21 cellular contexts compared by ENCODE assay signal in the genomic region with DNA sequence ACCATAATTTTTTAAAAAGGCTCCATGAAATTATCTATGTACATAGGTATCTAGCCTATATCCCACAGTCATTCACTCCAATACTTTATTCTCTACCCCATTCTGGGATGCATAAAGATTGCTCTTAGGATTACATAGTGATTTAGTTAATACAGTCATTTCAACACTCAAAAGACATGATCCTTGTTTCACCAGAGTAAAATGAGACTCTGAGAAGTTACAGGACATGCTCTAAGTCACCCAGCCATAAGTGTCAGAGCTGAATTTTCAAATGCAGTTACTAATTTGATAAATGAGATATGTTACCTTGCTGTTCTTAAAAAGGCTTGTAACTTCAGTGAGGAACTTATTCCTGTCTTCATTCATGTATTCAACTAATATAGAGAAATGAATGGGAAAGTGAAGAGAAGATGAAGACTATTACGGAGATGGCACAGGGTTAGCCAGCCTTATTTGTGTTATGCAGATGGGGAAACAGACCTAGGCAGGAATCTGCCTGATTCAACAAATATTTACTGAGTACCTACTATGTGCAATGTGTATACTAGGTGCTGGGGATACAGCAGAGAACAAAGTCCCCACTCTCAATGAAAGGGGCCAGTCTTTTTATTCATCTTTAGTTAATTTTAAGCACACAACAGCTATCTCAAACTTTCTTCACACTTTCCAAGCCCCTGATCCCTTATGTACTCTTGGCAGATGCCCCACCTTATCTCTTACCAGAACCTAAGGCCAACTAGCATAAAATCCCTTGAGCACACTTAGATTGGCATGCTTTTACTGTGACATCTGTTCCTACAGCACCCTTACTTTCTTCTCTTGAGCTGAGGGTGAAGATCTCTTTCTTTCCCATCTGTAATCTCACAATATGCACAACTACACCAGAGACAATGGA. TPM values are rescaled to one million over a fixed set of nuclear protein-coding genes. Genes with fewer than 3 reads are reported as not detected.
DNase-seq lines count a peak whose midpoint lies in the region; ATAC-seq and TF ChIP-seq lines count a peak whose summit lies in the region.
"Had no signal": no experiment of that assay in that cellular context is flagged by ENCODE, and none has a peak within 500 bp of the region (broad histone marks: within the 10 kb centered on the region; RNA-seq: fewer than 3 reads in every experiment).

No MANE protein-coding gene starts in this region.

- H3K27me3 Mint-ChIP-seq in activated T-cell treated with anti-CD3 and anti-CD28 coated beads, Interleukin-2, amount 50 U/mL, for 24 hours = no peaks in the 10 kb centered on the region
- H3K27me3 Mint-ChIP-seq: T-cell had no signal

- WGBS in heart right ventricle, 2 donors = 91 to 94% methylated on average over 1 of the region's 1 CpG

- peaks cover 40% of the 10 kb centered on the region for H3K36me3 Mint-ChIP-seq in activated T-cell treated with anti-CD3 and anti-CD28 coated beads, Interleukin-2, amount 50 U/mL, for 24 hours (ENCODE audit: low read depth)
- no peaks in the 10 kb centered on the region for H3K36me3 Mint-ChIP-seq in stimulated activated effector memory CD8-positive, alpha-beta T cell treated with anti-CD3 and anti-CD28 coated beads, Interleukin-12 subunit alpha, Interleukin-12 subunit beta, amount 100 ng/mL, for 72 hours

- no peaks in the 10 kb centered on the region for H3K9me3 ChIP-seq in heart right ventricle
- H3K9me3 ChIP-seq: esophagus squamous epithelium, left lung had no signal

- no peak for TF ChIP-seq CTCF in heart right ventricle (IDR thresholded peaks at IDR 0.05)

- no peak overlapping the region for H3K4me3 ChIP-seq in heart right ventricle
- H3K4me3 ChIP-seq: BLaER1, esophagus squamous epithelium, left lung had no signal

- H3K27me3 ChIP-seq in heart right ventricle = no peaks in the 10 kb centered on the region
- H3K27me3 ChIP-seq: BLaER1, esophagus squamous epithelium, left lung had no signal

- intact Hi-C loops in heart right ventricle (cut with DNase I) = no loop called here

- no peak for DNase-seq in activated T-cell treated with anti-CD3 and anti-CD28 coated beads, Interleukin-2, amount 50 U/mL, for 24 hours
- DNase-seq in activated T-cell treated with anti-CD3 and anti-CD28 coated beads, Interleukin-2, amount 50 U/mL, for 48 hours = no peak
- DNase-seq in NCI-H82 (lab: John Stamatoyannopoulos, UW) (peak; percentile 40), heart right ventricle (no peak), GF-D8 (lab: John Stamatoyannopoulos, UW) (no peak)
- DNase-seq in stimulated activated effector memory CD8-positive, alpha-beta T cell treated with anti-CD3 and anti-CD28 coated beads, Interleukin-12 subunit alpha, Interleukin-12 subunit beta, amount 100 ng/mL, for 72 hours (ENCODE audit: low spot score in 2 of 2) = no peak
- DNase-seq: activated CD4-positive, alpha-beta T cell treated with anti-CD3 and anti-CD28 coated beads, Interleukin-2, amount 50 U/mL, for 1 hour; activated CD8-positive, alpha-beta memory T cell treated with anti-CD3 and anti-CD28 coated beads, Interleukin-2, amount 50 U/mL, for 48 hours; effector memory CD4-positive, alpha-beta T cell; esophagus squamous epithelium; left lung; NCI-H1092 treated with DMSO at 0.1 percent for 48 hours; occipital lobe; OCI-M1; retina; SIG-M5; stimulated activated CD8-positive, alpha-beta memory T cell treated with anti-CD3 and anti-CD28 coated beads, Interleukin-4, amount 100 ng/mL, for 48 hours; T-cell had no signal

- peaks cover 2% of the 10 kb centered on the region for H3K9me3 Mint-ChIP-seq in activated T-cell treated with anti-CD3 and anti-CD28 coated beads, Interleukin-2, amount 50 U/mL, for 24 hours
- H3K9me3 Mint-ChIP-seq in stimulated activated effector memory CD8-positive, alpha-beta T cell treated with anti-CD3 and anti-CD28 coated beads, Interleukin-12 subunit alpha, Interleukin-12 subunit beta, amount 100 ng/mL, for 72 hours = no peaks in the 10 kb centered on the region
- H3K9me3 Mint-ChIP-seq: T-cell had no signal

- peaks cover 7 to 81% (median 51%) of the 10 kb centered on the region in 9 donors for H3K4me1 ChIP-seq in heart right ventricle
- H3K4me1 ChIP-seq: BLaER1 had no signal

- peak overlapping the region in 6 of 10 donors; percentile 1 to 52 (median 25) for H3K27ac ChIP-seq in heart right ventricle
- H3K27ac ChIP-seq: BLaER1, esophagus squamous epithelium had no signal

- peak overlapping the region; percentile 37 for H3K27ac Mint-ChIP-seq in activated T-cell treated with anti-CD3 and anti-CD28 coated beads, Interleukin-2, amount 50 U/mL, for 24 hours
- H3K27ac Mint-ChIP-seq in stimulated activated effector memory CD8-positive, alpha-beta T cell treated with anti-CD3 and anti-CD28 coated beads, Interleukin-12 subunit alpha, Interleukin-12 subunit beta, amount 100 ng/mL, for 72 hours = peak overlapping the region; percentile 76
- H3K27ac Mint-ChIP-seq: T-cell had no signal

- H3K4me3 Mint-ChIP-seq in activated T-cell treated with anti-CD3 and anti-CD28 coated beads, Interleukin-2, amount 50 U/mL, for 24 hours = no peak overlapping the region
- H3K4me3 Mint-ChIP-seq in stimulated activated effector memory CD8-positive, alpha-beta T cell treated with anti-CD3 and anti-CD28 coated beads, Interleukin-12 subunit alpha, Interleukin-12 subunit beta, amount 100 ng/mL, for 72 hours = no peak overlapping the region
- H3K4me3 Mint-ChIP-seq: T-cell had no signal

- peaks cover 69% of the 10 kb centered on the region for H3K4me1 Mint-ChIP-seq in activated T-cell treated with anti-CD3 and anti-CD28 coated beads, Interleukin-2, amount 50 U/mL, for 24 hours (ENCODE audit: low read depth)
- H3K4me1 Mint-ChIP-seq in stimulated activated effector memory CD8-positive, alpha-beta T cell treated with anti-CD3 and anti-CD28 coated beads, Interleukin-12 subunit alpha, Interleukin-12 subunit beta, amount 100 ng/mL, for 72 hours = peaks cover 57% of the 10 kb centered on the region

- peak in 2 of 8 donors; percentile 11 to 23 for ATAC-seq in heart right ventricle
- peak; percentile 40 for ATAC-seq in stimulated activated effector memory CD8-positive, alpha-beta T cell treated with anti-CD3 and anti-CD28 coated beads, Interleukin-12 subunit alpha, Interleukin-12 subunit beta, amount 100 ng/mL, for 72 hours
- no peak for ATAC-seq in activated CD4-positive, CD25-positive, alpha-beta regulatory T cell treated with anti-CD3 and anti-CD28 coated beads, Interleukin-2, amount 50 U/mL, for 24 hours
- no peak for ATAC-seq in GM21367 (IDR thresholded peaks at IDR 0.05; ENCODE audit: unreplicated experiment)
- ATAC-seq: T-cell had no signal

- peaks cover 0 to 14% (median 0%) of the 10 kb centered on the region in 9 donors for H3K36me3 ChIP-seq in heart right ventricle
- H3K36me3 ChIP-seq: esophagus squamous epithelium, left lung had no signal

RNA-seq across cellular contexts. Expression of a gene that starts 21.6 kb away (rescaled TPM):
- 100 to 1,000 TPM in 6 of 10 donors, 10 to 100 TPM in 4; 85.4 to 124 (median 105) TPM for total RNA-seq in heart right ventricle
- polyA plus RNA-seq in heart right ventricle = 10 to 100 TPM in 1 of 2 donors, 1 to 10 TPM in 1; 8.3 to 14.7 TPM
